8 cellular contexts compared by ENCODE assay signal in genomic region chr4:133483600-133484246, GRCh38.
DNase-seq lines count a peak whose midpoint lies in the region; FAIRE-seq and TF ChIP-seq lines count a peak whose summit lies in the region.

No MANE protein-coding gene starts in this region.

- H3K4me3 ChIP-seq in bronchial epithelial cell (ENCODE audit: low read depth, low read length), result no peak overlapping the region

- TF ChIP-seq CTCF in bronchial epithelial cell (IDR thresholded peaks at IDR 0.05; ENCODE audit: insufficient read depth, low read length, severe bottlenecking), result peak; percentile 11

- no peak for FAIRE-seq in bronchial epithelial cell (lab: Jason Lieb, UNC)

- DNase-seq in ELF-1 (ENCODE audit: low read depth, low spot score), result peak; percentile 49
- DNase-seq in NAMALWA (ENCODE audit: low spot score), result peak; percentile 13
- peak; percentile 12 for DNase-seq in bronchial epithelial cell (ENCODE audit: low read depth)
- DNase-seq in myocyte (ENCODE audit: low read depth), result peak; percentile 15
- no peak for DNase-seq in NCI-H2029 treated with DMSO at 0.1 percent for 48 hours (lab: John Stamatoyannopoulos, UW)
- DNase-seq in GM19238 (ENCODE audit: insufficient read length, low spot score), result no peak
- no peak for DNase-seq in stimulated activated CD4-positive, alpha-beta T cell treated with anti-CD3 and anti-CD28 coated beads, Interleukin-2, amount 100 ng/mL, for 24 hours
- no peak for DNase-seq in stimulated activated CD4-positive, alpha-beta T cell treated with anti-CD3 and anti-CD28 coated beads, Interleukin-4, amount 100 ng/mL, for 4 hours

- H3K36me3 ChIP-seq in bronchial epithelial cell (ENCODE audit: control insufficient read depth, insufficient read depth, low read length), result no peaks in the 10 kb centered on the region

- H3K27me3 ChIP-seq in bronchial epithelial cell (ENCODE audit: control insufficient read depth, insufficient read depth, low read length), result no peaks in the 10 kb centered on the region

Comparison
In these comparisons a context has a peak if more than half of its experiments do, and no peak if none do; other contexts are left out.
1. DNase-seq: peak in ELF-1 (single experiment), NAMALWA (single experiment), bronchial epithelial cell (single experiment) and myocyte (single experiment); none in NCI-H2029 treated with DMSO at 0.1 percent for 48 hours (single experiment), GM19238 (single experiment), stimulated activated CD4-positive, alpha-beta T cell treated with anti-CD3 and anti-CD28 coated beads, Interleukin-2, amount 100 ng/mL, for 24 hours (0 of 2) and stimulated activated CD4-positive, alpha-beta T cell treated with anti-CD3 and anti-CD28 coated beads, Interleukin-4, amount 100 ng/mL, for 4 hours (0 of 2).